ENCODE assay signal across 10 cellular contexts in genomic region chr2:175036582-175037018, GRCh38. TPM values are rescaled to one million over a fixed set of nuclear protein-coding genes. Genes with fewer than 3 reads are reported as not detected.
DNase-seq lines count a peak whose midpoint lies in the region; ATAC-seq and TF ChIP-seq lines count a peak whose summit lies in the region.
"Had no signal": no experiment of that assay in that cellular context is flagged by ENCODE, and none has a peak within 500 bp of the region (broad histone marks: within the 10 kb centered on the region; RNA-seq: fewer than 3 reads in every experiment).

No MANE protein-coding gene starts in this region.

- H3K27me3 ChIP-seq in brain microvascular endothelial cell (replicated peaks), result no peaks in the 10 kb centered on the region
- no peaks in the 10 kb centered on the region for H3K27me3 ChIP-seq in mesendoderm (ENCODE audit: insufficient read depth, low read length, poor library complexity)
- H3K27me3 ChIP-seq: neutrophil, SJSA1 had no signal

- H3K79me1 ChIP-seq in mesendoderm (ENCODE audit: low read length), result no peaks in the 10 kb centered on the region

- H3K9me3 Mint-ChIP-seq in stimulated activated naive CD8-positive, alpha-beta T cell treated with anti-CD3 and anti-CD28 coated beads, Interleukin-15, amount 100 ng/mL, for 72 hours, result peaks cover 0 to 8% of the 10 kb centered on the region in 2 donors

- H3K23ac ChIP-seq in mesendoderm (ENCODE audit: low read length), result no peak overlapping the region

- H4K8ac ChIP-seq in mesendoderm (ENCODE audit: low read depth, low read length), result no peak overlapping the region

- H2BK5ac ChIP-seq in mesendoderm (ENCODE audit: low read length), result no peak overlapping the region

- TF ChIP-seq CTCF in brain microvascular endothelial cell (IDR thresholded peaks at IDR 0.05; ENCODE audit: low read depth, low read length, missing control alignments), result peak; percentile 29

- no peaks in the 10 kb centered on the region for H3K79me2 ChIP-seq in mesendoderm (ENCODE audit: control insufficient read depth, insufficient read depth, low read length)

- H2BK120ac ChIP-seq in mesendoderm (ENCODE audit: low read depth, low read length), result no peak overlapping the region

- no peak overlapping the region for H3K4ac ChIP-seq in mesendoderm (ENCODE audit: low read depth, low read length)

- H3K4me2 ChIP-seq in mesendoderm (ENCODE audit: low read length), result no peak overlapping the region

- H3K4me3 Mint-ChIP-seq in stimulated activated naive CD8-positive, alpha-beta T cell treated with anti-CD3 and anti-CD28 coated beads, Interleukin-15, amount 100 ng/mL, for 72 hours, result peak overlapping the region in 1 of 2 donors; percentile 32

- no peak overlapping the region for H3K56ac ChIP-seq in mesendoderm (ENCODE audit: low read length)

- no peaks in the 10 kb centered on the region for H3K4me1 ChIP-seq in mesendoderm (ENCODE audit: control insufficient read depth, low read depth, low read length)

- no peaks in the 10 kb centered on the region for H3K36me3 ChIP-seq in brain microvascular endothelial cell (replicated peaks)
- no peaks in the 10 kb centered on the region for H3K36me3 ChIP-seq in mesendoderm (ENCODE audit: control insufficient read depth, insufficient read depth, low read length)
- H3K36me3 ChIP-seq: neutrophil, SJSA1 had no signal

- H3K18ac ChIP-seq in mesendoderm (ENCODE audit: low read length), result no peak overlapping the region

- in situ Hi-C loops in brain microvascular endothelial cell (cut with HindIII; ENCODE audit: low pct_ligation_motif_present, low sequenced_read_pairs), result no loop called here

- no peak overlapping the region for H2BK15ac ChIP-seq in mesendoderm (replicated peaks; ENCODE audit: low read depth)

- peak; percentile 57 for ATAC-seq in GM19463 (IDR thresholded peaks at IDR 0.05; ENCODE audit: unreplicated experiment)
- ATAC-seq in stimulated activated naive CD8-positive, alpha-beta T cell treated with anti-CD3 and anti-CD28 coated beads, Interleukin-15, amount 100 ng/mL, for 72 hours, result no peak
- no peak for ATAC-seq in HG03139 (IDR thresholded peaks at IDR 0.05; ENCODE audit: unreplicated experiment)

- no peak overlapping the region for H4K5ac ChIP-seq in mesendoderm (ENCODE audit: low read length)

- no peak overlapping the region for H3K4me3 ChIP-seq in brain microvascular endothelial cell (ENCODE audit: low read depth, low read length)
- no peak overlapping the region for H3K4me3 ChIP-seq in mesendoderm (ENCODE audit: low read length)
- H3K4me3 ChIP-seq: SJSA1 had no signal

- no CpG with 5 or more reads among the region's 5 CpGs for WGBS in mesendoderm (ENCODE audit: extremely low coverage, insufficient coverage, low lambda C conversion rate)

- H2AK5ac ChIP-seq in mesendoderm (ENCODE audit: low read length), result no peak overlapping the region

- H3K4me1 Mint-ChIP-seq in stimulated activated naive CD8-positive, alpha-beta T cell treated with anti-CD3 and anti-CD28 coated beads, Interleukin-15, amount 100 ng/mL, for 72 hours, result peaks cover 6% of the 10 kb centered on the region

- no peak overlapping the region for H3K9ac ChIP-seq in mesendoderm (ENCODE audit: low read length)

- no peaks in the 10 kb centered on the region for H3K27me3 Mint-ChIP-seq in stimulated activated naive CD8-positive, alpha-beta T cell treated with anti-CD3 and anti-CD28 coated beads, Interleukin-15, amount 100 ng/mL, for 72 hours

- H3K27ac Mint-ChIP-seq in stimulated activated naive CD8-positive, alpha-beta T cell treated with anti-CD3 and anti-CD28 coated beads, Interleukin-15, amount 100 ng/mL, for 72 hours, result no peak overlapping the region

- H3K27ac ChIP-seq in brain microvascular endothelial cell, result no peak overlapping the region
- H3K27ac ChIP-seq in mesendoderm (ENCODE audit: low read depth, low read length), result no peak overlapping the region
- H3K27ac ChIP-seq: neutrophil, SJSA1 had no signal

- peak; percentile 17 for DNase-seq in COLO829 (ENCODE audit: low spot score)
- peak; percentile 93 for DNase-seq in NCI-H510A treated with DMSO at 0.1 percent for 48 hours (lab: John Stamatoyannopoulos, UW)
- DNase-seq in brain microvascular endothelial cell, result no peak
- peak; percentile 37 for DNase-seq in mesendoderm
- no peak for DNase-seq in stimulated activated naive CD8-positive, alpha-beta T cell treated with anti-CD3 and anti-CD28 coated beads, Interleukin-15, amount 100 ng/mL, for 72 hours
- no peak for DNase-seq in T-helper 9 cell

RNA-seq across cellular contexts. Expression of gene CHN1, which starts 31.4 kb away (rescaled TPM):
- polyA plus RNA-seq in mesendoderm (2013, experiment 1 of 2), result 32.8 TPM
- polyA plus RNA-seq in mesendoderm (2013, experiment 2 of 2), result 32.0 TPM

Comparison
In these comparisons a context has a peak if more than half of its experiments do, and no peak if none do; other contexts are left out.
1. DNase-seq: peak in COLO829 (single experiment), NCI-H510A treated with DMSO at 0.1 percent for 48 hours (single experiment) and mesendoderm (single experiment); none in brain microvascular endothelial cell (single experiment), stimulated activated naive CD8-positive, alpha-beta T cell treated with anti-CD3 and anti-CD28 coated beads, Interleukin-15, amount 100 ng/mL, for 72 hours (0 of 2) and T-helper 9 cell (single experiment).